In the genomic region with DNA sequence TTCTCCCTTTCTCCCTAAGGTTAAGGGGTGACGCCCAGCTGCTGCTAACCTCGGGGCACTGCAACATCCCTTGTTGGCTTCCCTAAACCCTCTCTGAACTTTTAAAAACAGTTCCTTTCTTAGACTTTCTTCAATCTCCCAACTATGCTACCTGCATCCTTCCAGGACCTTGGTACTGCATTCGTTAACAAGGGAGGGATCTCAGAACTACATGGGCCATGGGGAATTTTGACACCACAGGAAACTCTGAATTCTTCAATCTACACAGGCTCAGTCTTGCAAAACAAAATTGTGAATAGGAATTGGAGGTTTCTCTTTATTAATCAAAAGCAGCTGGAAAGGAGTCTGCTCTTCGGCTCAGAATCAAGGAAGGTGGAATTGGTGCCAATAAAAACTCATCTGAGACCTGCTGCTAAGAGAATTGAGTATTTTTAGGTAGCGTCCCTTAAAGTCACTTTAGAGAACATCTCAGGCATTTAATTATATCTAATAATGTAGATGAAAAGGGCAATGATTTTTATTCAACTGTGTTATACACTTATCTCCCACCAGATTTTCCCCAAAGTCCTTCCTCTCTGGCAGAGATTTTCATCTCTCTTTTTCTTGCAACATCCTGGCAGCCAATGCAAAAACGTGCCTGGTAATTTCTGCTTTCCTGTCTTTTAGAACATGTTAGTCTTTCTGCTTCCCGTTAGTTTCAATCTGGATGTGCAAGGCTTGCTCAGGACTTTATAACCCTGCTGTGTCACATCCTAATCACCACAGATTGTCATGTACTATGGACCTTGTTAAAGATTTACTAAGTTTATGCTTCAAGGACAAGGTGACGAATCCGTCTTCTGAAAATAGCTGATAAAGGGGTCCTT, we compare ENCODE assay signal across 16 cellular contexts.
DNase-seq lines count a peak whose midpoint lies in the region; ATAC-seq and TF ChIP-seq lines count a peak whose summit lies in the region.
"Had no signal": no experiment of that assay in that cellular context is flagged by ENCODE, and none has a peak within 500 bp of the region (broad histone marks: within the 10 kb centered on the region; RNA-seq: fewer than 3 reads in every experiment).

No MANE protein-coding gene starts in this region.

- no peak overlapping the region for H2BK12ac ChIP-seq in H9 (ENCODE audit: insufficient read length, low read depth, low read length)

- TF ChIP-seq CTCF in H9 (conservative IDR thresholded peaks at IDR 0.05) (no peak), colonic mucosa (IDR thresholded peaks at IDR 0.05) (no peak), tibial nerve (IDR thresholded peaks at IDR 0.05) (no peak), GM13977 (IDR thresholded peaks at IDR 0.05; ENCODE audit: extremely low read depth, insufficient read depth, missing control alignments) (no peak)

- H3K23ac ChIP-seq in H9 (ENCODE audit: insufficient read length, low read depth, low read length) = no peak overlapping the region

- H3K27ac Mint-ChIP-seq in H9 = peak overlapping the region; percentile 92 to 95 (median 94); a peak in 6 of 7 replicates
- H3K27ac Mint-ChIP-seq: naive thymus-derived CD4-positive, alpha-beta T cell; T-cell had no signal

- H3K4me3 ChIP-seq in colonic mucosa (no peak overlapping the region), tibial nerve (no peak overlapping the region)

- H3K36me3 ChIP-seq in colonic mucosa = no peaks in the 10 kb centered on the region
- H3K36me3 ChIP-seq in tibial nerve = peaks cover 0 to 75% (median 0%) of the 10 kb centered on the region in 3 donors

- peaks cover 31 to 37% of the 10 kb centered on the region in 2 experiments for H3K4me1 Mint-ChIP-seq in H9

- DNase-seq in H9 = no peak
- DNase-seq in colonic mucosa = peak; percentile 31
- DNase-seq in left lobe of liver (ENCODE audit: low spot score) = peak; percentile 68
- peak in 1 of 2 donors; percentile 58 for DNase-seq in tibial nerve (ENCODE audit: low spot score in 2 of 2)
- no peak for DNase-seq in activated CD8-positive, alpha-beta memory T cell treated with anti-CD3 and anti-CD28 coated beads, Interleukin-2, amount 50 U/mL, for 4 hours
- DNase-seq in GM13977 (ENCODE audit: low spot score) = no peak
- DNase-seq in AG08396 (ENCODE audit: low spot score) = no peak
- no peak for DNase-seq in NCI-H446 treated with DMSO at 0.1 percent for 48 hours (lab: John Stamatoyannopoulos, UW)
- DNase-seq: amniotic stem cell; DND-41; naive thymus-derived CD4-positive, alpha-beta T cell; stimulated activated CD4-positive, alpha-beta T cell treated with anti-CD3 and anti-CD28 coated beads, Interleukin-2, amount 100 ng/mL, for 24 hours; substantia nigra; T-cell had no signal

- H3K18ac ChIP-seq in H9 (ENCODE audit: insufficient read length, low read depth, low read length) = no peak overlapping the region

- no peak overlapping the region for H3K4me2 ChIP-seq in H9 (ENCODE audit: insufficient read depth, insufficient read length, low read length)

- peak overlapping the region; percentile 81 for H2AFZ ChIP-seq in H9 (ENCODE audit: low read length)

- no peak overlapping the region for H3T11ph ChIP-seq in H9 (ENCODE audit: low read length)

- H3K36me3 Mint-ChIP-seq in H9 (ENCODE audit: insufficient read depth in 1 of 3, low read depth in 3 of 3) = no peaks in the 10 kb centered on the region

- ATAC-seq in left lobe of liver = peak; percentile 54
- ATAC-seq: HCT116; naive thymus-derived CD4-positive, alpha-beta T cell; T-cell had no signal

- H3K27me3 ChIP-seq in H9 (ENCODE audit: insufficient read depth, low read length) = no peaks in the 10 kb centered on the region
- no peaks in the 10 kb centered on the region for H3K27me3 ChIP-seq in colonic mucosa
- no peaks in the 10 kb centered on the region for H3K27me3 ChIP-seq in tibial nerve

- TF ChIP-seq EP300 in tibial nerve (IDR thresholded peaks at IDR 0.05) = peak in 1 of 2 donors; percentile 72

- H3K4me3 Mint-ChIP-seq in H9 = no peak overlapping the region
- H3K4me3 Mint-ChIP-seq: naive thymus-derived CD4-positive, alpha-beta T cell; T-cell had no signal

- no peaks in the 10 kb centered on the region for H3K79me1 ChIP-seq in H9 (ENCODE audit: insufficient read depth, low read depth, low read length, poor library complexity, severe bottlenecking)

- no peak overlapping the region for H2BK20ac ChIP-seq in H9 (ENCODE audit: low read depth, low read length, poor library complexity, severe bottlenecking)

- H4K91ac ChIP-seq in H9 (ENCODE audit: insufficient read length, low read depth, low read length) = no peak overlapping the region

- H3K9ac ChIP-seq in H9 (ENCODE audit: extremely low read depth, insufficient read length, low read length) = no peak overlapping the region
- H3K9ac ChIP-seq in colonic mucosa (ENCODE audit: low read depth in 2 of 2, low read length in 2 of 2) = no peak overlapping the region

- no peaks in the 10 kb centered on the region for H3K27me3 Mint-ChIP-seq in H9 (ENCODE audit: low read depth)
- H3K27me3 Mint-ChIP-seq: naive thymus-derived CD4-positive, alpha-beta T cell; T-cell had no signal

- H3K23me2 ChIP-seq in H9 (ENCODE audit: insufficient read length, low read depth, low read length, poor library complexity, severe bottlenecking) = no peaks in the 10 kb centered on the region

- H3K27ac ChIP-seq in H9 (ENCODE audit: insufficient read length, low read depth, low read length) = no peak overlapping the region
- H3K27ac ChIP-seq in colonic mucosa = peak overlapping the region; percentile 41
- H3K27ac ChIP-seq in tibial nerve = peak overlapping the region in 3 of 4 donors; percentile 30 to 74 (median 70)
- H3K27ac ChIP-seq: HL-60 had no signal

- no peak overlapping the region for H2BK5ac ChIP-seq in H9 (ENCODE audit: insufficient read length, low read length)

- in situ Hi-C loops in GM13977 (cut with MboI; ENCODE audit: low pct_unique_long_range_greater_than_20kb, low sequenced_read_pairs, unreplicated experiment) = no loop called here

- H4K20me1 ChIP-seq in H9 (ENCODE audit: control insufficient read depth, insufficient read depth, insufficient read length) = no peaks in the 10 kb centered on the region

- H2BK15ac ChIP-seq in H9 (ENCODE audit: low read depth, low read length) = no peak overlapping the region

- H3K9me3 ChIP-seq in H9 (ENCODE audit: control insufficient read depth, low read depth, low read length) (no peaks in the 10 kb centered on the region), colonic mucosa (no peaks in the 10 kb centered on the region), tibial nerve (no peaks in the 10 kb centered on the region)

- no CpG with 5 or more reads among the region's 9 CpGs for WGBS in H9 (ENCODE audit: extremely low coverage, insufficient read length, low lambda C conversion rate)
- 44 to 46% methylated on average over 9 of the region's 9 CpGs for WGBS in tibial nerve, 2 donors

- peaks cover 11% of the 10 kb centered on the region for H3K4me1 ChIP-seq in H9 (ENCODE audit: insufficient read depth, low read length)
- H3K4me1 ChIP-seq in colonic mucosa = peaks cover 4% of the 10 kb centered on the region
- peaks cover 0 to 30% (median 6%) of the 10 kb centered on the region in 4 donors for H3K4me1 ChIP-seq in tibial nerve

- H2AK5ac ChIP-seq in H9 (ENCODE audit: insufficient read length, low read length) = no peak overlapping the region

- H3K79me2 ChIP-seq in H9 (ENCODE audit: insufficient read depth, low read length) = 0 out of 2 replicates have a peak, but pooled peaks cover 1% of the 10 kb centered on the region

- no peak overlapping the region for H4K8ac ChIP-seq in H9 (replicated peaks; ENCODE audit: insufficient read length, low read depth, low read length)

- H4K5ac ChIP-seq in H9 (ENCODE audit: insufficient read length, low read depth, low read length) = no peak overlapping the region

- no peak overlapping the region for H3K56ac ChIP-seq in H9 (ENCODE audit: insufficient read length, low read depth, low read length)

- no peak for TF ChIP-seq POLR2A in tibial nerve (IDR thresholded peaks at IDR 0.05)

- no peak overlapping the region for H3K14ac ChIP-seq in H9 (ENCODE audit: insufficient read depth, low read length)

- H3K9me3 Mint-ChIP-seq in H9 = no peaks in the 10 kb centered on the region
- H3K9me3 Mint-ChIP-seq: naive thymus-derived CD4-positive, alpha-beta T cell; T-cell had no signal

- no peak overlapping the region for H3K4ac ChIP-seq in H9 (ENCODE audit: low read depth, low read length)

- intact Hi-C loops in colonic mucosa (cut with DNase I) = no loop called here

- no peak overlapping the region for H2BK120ac ChIP-seq in H9 (ENCODE audit: low read depth, low read length, poor library complexity, severe bottlenecking)

Comparison
In these comparisons a context has a peak if more than half of its experiments do, and no peak if none do; other contexts are left out.
1. DNase-seq: peak in colonic mucosa (single experiment) and left lobe of liver (single experiment); none in H9 (single experiment), activated CD8-positive, alpha-beta memory T cell treated with anti-CD3 and anti-CD28 coated beads, Interleukin-2, amount 50 U/mL, for 4 hours (single experiment), GM13977 (single experiment), AG08396 (single experiment) and NCI-H446 treated with DMSO at 0.1 percent for 48 hours (single experiment).